In the genomic region with DNA sequence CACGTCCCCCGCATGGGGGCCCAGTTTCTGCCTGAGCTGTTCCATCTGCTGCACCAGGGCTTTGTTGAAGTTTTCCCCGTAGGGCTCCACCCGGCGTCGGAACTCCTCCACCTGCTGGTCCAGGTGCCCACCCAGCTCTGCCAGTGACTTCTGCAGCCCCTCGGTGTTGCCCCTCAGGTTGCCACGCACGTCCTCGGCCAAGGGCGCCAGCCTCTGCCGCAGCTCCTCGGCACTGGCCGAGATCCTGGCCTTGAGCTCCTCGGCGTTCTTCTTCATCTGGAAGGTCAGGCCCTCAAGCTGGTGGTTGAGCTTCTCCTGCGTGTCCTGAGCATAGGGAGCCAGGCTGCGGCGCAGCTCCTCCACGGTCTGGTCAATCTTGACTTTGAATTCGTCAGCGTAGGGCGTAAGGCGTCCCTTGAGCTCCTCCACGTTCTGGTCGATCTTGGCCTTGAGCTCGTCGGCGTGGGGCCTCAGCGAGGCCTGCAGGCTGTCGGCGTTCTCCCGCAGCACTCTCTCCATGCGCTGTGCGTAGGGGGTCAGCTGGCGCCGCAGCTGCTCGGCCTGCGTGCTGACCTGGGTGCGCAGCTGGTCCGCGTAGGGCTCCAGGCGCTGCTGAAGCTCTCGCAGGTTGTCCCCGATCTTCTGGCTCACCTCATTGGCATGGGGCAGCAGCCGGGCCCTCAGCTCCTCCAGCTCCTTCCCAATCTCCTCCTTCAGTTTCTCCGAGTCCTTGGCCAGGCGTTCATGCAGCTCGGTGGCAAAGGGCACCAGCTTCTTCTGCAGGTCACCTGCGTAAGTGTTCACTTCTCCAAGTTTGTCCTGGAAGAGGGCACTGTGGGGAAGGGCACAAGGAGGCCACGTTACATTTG, we compare ENCODE assay signal across 19 cellular contexts. TPM values are rescaled to one million over a fixed set of nuclear protein-coding genes. Genes with fewer than 3 reads are reported as not detected.
DNase-seq lines count a peak whose midpoint lies in the region; ATAC-seq and TF ChIP-seq lines count a peak whose summit lies in the region.
"Had no signal": no experiment of that assay in that cellular context is flagged by ENCODE, and none has a peak within 500 bp of the region (broad histone marks: within the 10 kb centered on the region; RNA-seq: fewer than 3 reads in every experiment).

No MANE protein-coding gene starts in this region.

- ATAC-seq in IMR-90 (ENCODE audit: low read depth) = no peak

- no peak overlapping the region for H2BK12ac ChIP-seq in trophoblast cell (ENCODE audit: low read length)

- H2BK5ac ChIP-seq in IMR-90 (ENCODE audit: low read depth, low read length, poor library complexity, severe bottlenecking) = no peak overlapping the region
- H2BK5ac ChIP-seq in trophoblast cell (ENCODE audit: low read depth, low read length, poor library complexity) = no peak overlapping the region

- dilution Hi-C loops in IMR-90 (cut with HindIII; ENCODE audit: low sequenced_read_pairs, unreplicated experiment) = no loop called here

- H3K9me3 Mint-ChIP-seq in glutamatergic neuron (ENCODE audit: unreplicated experiment) = no peaks in the 10 kb centered on the region
- H3K9me3 Mint-ChIP-seq: CD4-positive, CD25-positive, alpha-beta regulatory T cell; CD8-positive, alpha-beta memory T cell had no signal

- H3K79me2 ChIP-seq in trophoblast cell (ENCODE audit: control insufficient read depth, insufficient read depth, low read length, poor library complexity) = no peaks in the 10 kb centered on the region

- no peaks in the 10 kb centered on the region for H4K20me1 ChIP-seq in IMR-90 (ENCODE audit: insufficient read depth, low read length)

- H4K12ac ChIP-seq in trophoblast cell (ENCODE audit: low read depth, low read length) = no peak overlapping the region

- no peaks in the 10 kb centered on the region for H3K4me1 Mint-ChIP-seq in glutamatergic neuron (ENCODE audit: low read depth, unreplicated experiment)
- H3K4me1 Mint-ChIP-seq: CD4-positive, CD25-positive, alpha-beta regulatory T cell; CD8-positive, alpha-beta memory T cell had no signal

- no peak overlapping the region for H3K56ac ChIP-seq in IMR-90 (ENCODE audit: extremely low read depth, insufficient read depth, low read length)

- no peaks in the 10 kb centered on the region for H3K4me1 ChIP-seq in IMR-90 (ENCODE audit: control insufficient read depth, insufficient read depth, low read length)
- H3K4me1 ChIP-seq in duodenal mucosa (ENCODE audit: control insufficient read depth in 1 of 2, insufficient read depth in 2 of 2, low read length in 2 of 2) = peaks cover 9 to 16% of the 10 kb centered on the region in 2 donors
- no peaks in the 10 kb centered on the region for H3K4me1 ChIP-seq in trophoblast cell (ENCODE audit: control insufficient read depth in 1 of 2, insufficient read depth in 2 of 2, low read length in 2 of 2)
- H3K4me1 ChIP-seq: BE2C had no signal

- H3K36me3 ChIP-seq in IMR-90 (ENCODE audit: control insufficient read depth, insufficient read depth, low read length) = no peaks in the 10 kb centered on the region
- H3K36me3 ChIP-seq in duodenal mucosa (ENCODE audit: control insufficient read depth in 1 of 2, insufficient read depth in 2 of 2, low read length in 2 of 2) = no peaks in the 10 kb centered on the region
- H3K36me3 ChIP-seq in trophoblast cell (ENCODE audit: control insufficient read depth in 1 of 2, insufficient read depth in 2 of 2, low read length in 2 of 2) = no peaks in the 10 kb centered on the region
- H3K36me3 ChIP-seq: BE2C had no signal

- H3K79me1 ChIP-seq in IMR-90 (ENCODE audit: low read depth in 1 of 2, low read length in 2 of 2) (no peaks in the 10 kb centered on the region), trophoblast cell (ENCODE audit: low read length) (no peaks in the 10 kb centered on the region)

- no peak overlapping the region for H2AK9ac ChIP-seq in IMR-90 (replicated peaks; ENCODE audit: low read depth, low read length, poor library complexity)

- H3K4me2 ChIP-seq in IMR-90 (ENCODE audit: low read depth, low read length) = no peak overlapping the region
- no peak overlapping the region for H3K4me2 ChIP-seq in trophoblast cell (ENCODE audit: low read length)

- no peak for DNase-seq in IMR-90
- peak; percentile 40 for DNase-seq in islet precursor cell
- no peak for DNase-seq in trophoblast cell
- no peak for DNase-seq in glutamatergic neuron
- no peak for DNase-seq in NCI-H510A treated with DMSO at 0.1 percent for 48 hours (lab: John Stamatoyannopoulos, UW)
- DNase-seq in putamen (ENCODE audit: low spot score) = no peak
- DNase-seq: ACHN; BE2C; C1 segment of cervical spinal cord; CD4-positive, CD25-positive, alpha-beta regulatory T cell; CD8-positive, alpha-beta memory T cell; COR-L47; DMS 273 treated with DMSO at 0.1 percent for 48 hours; DND-41; EL; HCEC 1CT had no signal

- H3K14ac ChIP-seq in IMR-90 (replicated peaks; ENCODE audit: low read depth, low read length) = no peak overlapping the region
- no peak overlapping the region for H3K14ac ChIP-seq in trophoblast cell (ENCODE audit: low read length)

- no TSS peak for BruUV-seq in IMR-90 (replicated peaks; lab: Mats Ljungman, UMichigan)

- CTCF ChIA-PET in IMR-90 (lab: Yijun Ruan, JAX) = interaction anchor here (1.5 kb wide), 1 partner anchor 30 kb away, joined by 3 read pairs; the partner anchor contains the start of gene APOA5

- H3K27ac ChIP-seq in IMR-90 (ENCODE audit: insufficient read depth, low read length) = no peak overlapping the region
- no peak overlapping the region for H3K27ac ChIP-seq in duodenal mucosa (ENCODE audit: low read depth, low read length)
- H3K27ac ChIP-seq in trophoblast cell (ENCODE audit: low read depth, low read length) = no peak overlapping the region

- H2BK20ac ChIP-seq in IMR-90 (ENCODE audit: low read depth, low read length) = no peak overlapping the region

- H4K8ac ChIP-seq in IMR-90 (ENCODE audit: low read depth in 2 of 2, low read length in 2 of 2) (no peak overlapping the region), trophoblast cell (ENCODE audit: low read depth, low read length) (no peak overlapping the region)

- 92% methylated on average over 33 of the region's 51 CpGs; no CpG with 5 or more reads in 1 of the 2 experiments for WGBS in IMR-90 (ENCODE audit: extremely low coverage in 2 of 2, insufficient read length in 1 of 2), 2 experiments
- WGBS in trophoblast cell (ENCODE audit: extremely low coverage, insufficient coverage, insufficient read length) = no CpG with 5 or more reads among the region's 51 CpGs

- no peaks in the 10 kb centered on the region for H3K9me1 ChIP-seq in IMR-90 (ENCODE audit: insufficient read depth, low read length)

- H3K36me3 Mint-ChIP-seq in glutamatergic neuron (ENCODE audit: unreplicated experiment) = no peaks in the 10 kb centered on the region
- H3K36me3 Mint-ChIP-seq: CD4-positive, CD25-positive, alpha-beta regulatory T cell; CD8-positive, alpha-beta memory T cell had no signal

- H3K23ac ChIP-seq in IMR-90 (ENCODE audit: low read depth, low read length) (no peak overlapping the region), trophoblast cell (ENCODE audit: low read length) (no peak overlapping the region)

- no peaks in the 10 kb centered on the region for H3K27me3 Mint-ChIP-seq in glutamatergic neuron (ENCODE audit: unreplicated experiment)
- H3K27me3 Mint-ChIP-seq: CD4-positive, CD25-positive, alpha-beta regulatory T cell; CD8-positive, alpha-beta memory T cell had no signal

- H2AFZ ChIP-seq in IMR-90 (replicated peaks; ENCODE audit: low read length, poor library complexity) (peak overlapping the region; percentile 51), trophoblast cell (ENCODE audit: insufficient read depth, low read length, poor library complexity) (no peak overlapping the region)

- H3K18ac ChIP-seq in IMR-90 (ENCODE audit: low read depth, low read length) (no peak overlapping the region), trophoblast cell (ENCODE audit: low read length) (no peak overlapping the region)

- H3K4me3 ChIP-seq in IMR-90 (ENCODE audit: insufficient read depth, low read depth, low read length) (no peak overlapping the region), duodenal mucosa (ENCODE audit: low read depth in 1 of 2, low read length in 2 of 2) (peak overlapping the region; percentile 16 to 58), trophoblast cell (ENCODE audit: low read depth, low read length) (peak overlapping the region; percentile 31)

- TF ChIP-seq CTCF in IMR-90 (conservative IDR thresholded peaks at IDR 0.05; ENCODE audit: low read depth, low read length) (no peak), glutamatergic neuron (IDR thresholded peaks at IDR 0.05; ENCODE audit: partially characterized antibody, unreplicated experiment) (no peak)

- H4K91ac ChIP-seq in IMR-90 (ENCODE audit: insufficient read depth, low read depth, low read length) (no peak overlapping the region), trophoblast cell (ENCODE audit: low read depth, low read length) (no peak overlapping the region)

- H2BK120ac ChIP-seq in IMR-90 (ENCODE audit: low read depth, low read length) (no peak overlapping the region), trophoblast cell (ENCODE audit: insufficient read depth, low read length, poor library complexity) (no peak overlapping the region)

- POLR2A ChIA-PET in IMR-90 (lab: Charles Lee; ENCODE audit: unreplicated experiment) = no interaction called here

- no peak overlapping the region for H3K4me3 Mint-ChIP-seq in glutamatergic neuron (ENCODE audit: unreplicated experiment)
- H3K4me3 Mint-ChIP-seq: CD4-positive, CD25-positive, alpha-beta regulatory T cell; CD8-positive, alpha-beta memory T cell had no signal

- H2BK15ac ChIP-seq in IMR-90 (ENCODE audit: low read depth, low read length) = no peak overlapping the region

- no peak overlapping the region for H3K27ac Mint-ChIP-seq in glutamatergic neuron (ENCODE audit: unreplicated experiment)
- H3K27ac Mint-ChIP-seq: CD4-positive, CD25-positive, alpha-beta regulatory T cell; CD8-positive, alpha-beta memory T cell had no signal

- intact Hi-C loops in IMR-90 (cut with micrococcal nuclease) = no loop called here

- H3K9me3 ChIP-seq in IMR-90 (ENCODE audit: control insufficient read depth, insufficient read depth, low read length) = no peaks in the 10 kb centered on the region
- H3K9me3 ChIP-seq in duodenal mucosa (ENCODE audit: control insufficient read depth in 1 of 2, low read length in 2 of 2) = no peaks in the 10 kb centered on the region
- peaks cover 2% of the 10 kb centered on the region for H3K9me3 ChIP-seq in trophoblast cell (ENCODE audit: insufficient read depth, low read depth, low read length)
- H3K9me3 ChIP-seq: BE2C had no signal

- no peak overlapping the region for H4K5ac ChIP-seq in IMR-90 (ENCODE audit: low read depth, low read length)

- in situ Hi-C loops in IMR-90 (cut with MboI; ENCODE audit: low sequenced_read_pairs) = no loop called here

- H3K27me3 ChIP-seq in IMR-90 (ENCODE audit: control insufficient read depth, insufficient read depth, low read length) (peaks cover 21% of the 10 kb centered on the region; the same call in 1 of the 2 replicates), duodenal mucosa (ENCODE audit: control insufficient read depth in 1 of 2, insufficient read depth in 2 of 2, low read length in 2 of 2) (no peaks in the 10 kb centered on the region), trophoblast cell (ENCODE audit: insufficient read depth, low read length) (no peaks in the 10 kb centered on the region)
- H3K27me3 ChIP-seq: BE2C had no signal

- H3K9ac ChIP-seq in IMR-90 (ENCODE audit: low read depth, low read length) = no peak overlapping the region
- peak overlapping the region; percentile 12 to 42 for H3K9ac ChIP-seq in duodenal mucosa (ENCODE audit: low read depth in 1 of 2, low read length in 2 of 2)
- no peak overlapping the region for H3K9ac ChIP-seq in trophoblast cell (ENCODE audit: low read length)

- H3K4ac ChIP-seq in IMR-90 (ENCODE audit: low read depth, low read length) = no peak overlapping the region
- no peak overlapping the region for H3K4ac ChIP-seq in trophoblast cell (ENCODE audit: low read depth, low read length)

- no peak overlapping the region for H2AK5ac ChIP-seq in IMR-90 (ENCODE audit: low read depth, low read length)
- no peak overlapping the region for H2AK5ac ChIP-seq in trophoblast cell (ENCODE audit: low read length)

- TF ChIP-seq RAD21 in IMR-90 (IDR thresholded peaks at IDR 0.05; ENCODE audit: low read length) = no peak

- TF ChIP-seq POLR2A in IMR-90 (IDR thresholded peaks at IDR 0.05; ENCODE audit: low read depth, low read length) = no peak

RNA-seq across cellular contexts. Expression of gene APOA4, which starts 1.8 kb away (rescaled TPM):
- total RNA-seq in IMR-90 (2012; rRNA removed) (not detected in 2 replicates), glutamatergic neuron (ENCODE audit: unreplicated experiment) (not detected)
- polyA plus RNA-seq in IMR-90 (2012; rRNA removed) = not detected in 2 replicates
- polyA plus RNA-seq in IMR-90 (2012; cell fraction: cytosol; rRNA removed) = not detected in 2 replicates
- polyA plus RNA-seq in IMR-90 (2012; cell fraction: nucleus; rRNA removed; ENCODE audit: low replicate concordance) = not detected in 2 replicates
- polyA plus RNA-seq in trophoblast cell (2013) = 0.07 and 0.11 TPM in 2 replicates
- total RNA-seq: CD4-positive, CD25-positive, alpha-beta regulatory T cell; CD8-positive, alpha-beta memory T cell; H4; HT-29 had no signal
- polyA plus RNA-seq: CD4-positive, CD25-positive, alpha-beta regulatory T cell; CD8-positive, alpha-beta memory T cell had no signal

RNA-seq across cellular contexts. Expression of gene APOC3, which starts 8.4 kb away (rescaled TPM):
- total RNA-seq in IMR-90 (2012; rRNA removed) (not detected in 2 replicates), glutamatergic neuron (ENCODE audit: unreplicated experiment) (not detected)
- not detected in 2 replicates for polyA plus RNA-seq in IMR-90 (2012; rRNA removed)
- polyA plus RNA-seq in IMR-90 (2012; cell fraction: cytosol; rRNA removed) = not detected in 2 replicates
- polyA plus RNA-seq in IMR-90 (2012; cell fraction: nucleus; rRNA removed; ENCODE audit: low replicate concordance) = not detected in 2 replicates
- polyA plus RNA-seq in trophoblast cell (2013) = 3.6 and 4.9 TPM in 2 replicates
- total RNA-seq: CD4-positive, CD25-positive, alpha-beta regulatory T cell; CD8-positive, alpha-beta memory T cell; H4; HT-29 had no signal
- polyA plus RNA-seq: CD4-positive, CD25-positive, alpha-beta regulatory T cell; CD8-positive, alpha-beta memory T cell had no signal

RNA-seq across cellular contexts. Expression of gene APOA1, which starts 16.1 kb away (rescaled TPM):
- 0.18 and 0.56 TPM in 2 replicates for total RNA-seq in IMR-90 (2012; rRNA removed)
- polyA plus RNA-seq in IMR-90 (2012; rRNA removed) = 0.89 and 0.98 TPM in 2 replicates
- 0.57 and 1.9 TPM in 2 replicates for polyA plus RNA-seq in IMR-90 (2012; cell fraction: cytosol; rRNA removed)
- polyA plus RNA-seq in IMR-90 (2012; cell fraction: nucleus; rRNA removed; ENCODE audit: low replicate concordance) = 0.24 and 0.37 TPM in 2 replicates
- 2.0 and 2.3 TPM in 2 replicates for polyA plus RNA-seq in trophoblast cell (2013)
- total RNA-seq in glutamatergic neuron (ENCODE audit: unreplicated experiment) = not detected
- total RNA-seq: CD4-positive, CD25-positive, alpha-beta regulatory T cell; HT-29 had no signal
- polyA plus RNA-seq: CD8-positive, alpha-beta memory T cell had no signal

RNA-seq across cellular contexts. Expression of gene APOA5, which starts 29.6 kb away (rescaled TPM):
- total RNA-seq in IMR-90 (2012; rRNA removed) (not detected in 2 replicates), glutamatergic neuron (ENCODE audit: unreplicated experiment) (not detected)
- not detected in 2 replicates for polyA plus RNA-seq in IMR-90 (2012; rRNA removed)
- polyA plus RNA-seq in IMR-90 (2012; cell fraction: cytosol; rRNA removed) = not detected in 2 replicates
- not detected in 2 replicates for polyA plus RNA-seq in IMR-90 (2012; cell fraction: nucleus; rRNA removed; ENCODE audit: low replicate concordance)
- polyA plus RNA-seq in trophoblast cell (2013) = 0.14 and 0.19 TPM in 2 replicates
- total RNA-seq: CD4-positive, CD25-positive, alpha-beta regulatory T cell; CD8-positive, alpha-beta memory T cell; H4; HT-29 had no signal
- polyA plus RNA-seq: CD4-positive, CD25-positive, alpha-beta regulatory T cell; CD8-positive, alpha-beta memory T cell had no signal

RNA-seq across cellular contexts. Expression of gene ZPR1, which starts 33.5 kb away (rescaled TPM):
- total RNA-seq in IMR-90 (2012; rRNA removed) (52.0 and 53.9 TPM in 2 replicates), glutamatergic neuron (ENCODE audit: unreplicated experiment) (61.9 TPM)
- 38.5 and 40.8 TPM in 2 replicates for polyA plus RNA-seq in IMR-90 (2012; rRNA removed)
- polyA plus RNA-seq in IMR-90 (2012; cell fraction: cytosol; rRNA removed) = 23.7 and 31.3 TPM in 2 replicates
- 17.8 and 38.4 TPM in 2 replicates for polyA plus RNA-seq in IMR-90 (2012; cell fraction: nucleus; rRNA removed; ENCODE audit: low replicate concordance)
- 47.5 and 52.1 TPM in 2 replicates for polyA plus RNA-seq in trophoblast cell (2013)

Comparison
In these comparisons a context has a peak if more than half of its experiments do, and no peak if none do; other contexts are left out.
1. H3K9ac ChIP-seq: peak in duodenal mucosa (2 of 2); none in IMR-90 (single experiment) and trophoblast cell (single experiment).